32 cellular contexts compared by ENCODE assay signal in the genomic region with DNA sequence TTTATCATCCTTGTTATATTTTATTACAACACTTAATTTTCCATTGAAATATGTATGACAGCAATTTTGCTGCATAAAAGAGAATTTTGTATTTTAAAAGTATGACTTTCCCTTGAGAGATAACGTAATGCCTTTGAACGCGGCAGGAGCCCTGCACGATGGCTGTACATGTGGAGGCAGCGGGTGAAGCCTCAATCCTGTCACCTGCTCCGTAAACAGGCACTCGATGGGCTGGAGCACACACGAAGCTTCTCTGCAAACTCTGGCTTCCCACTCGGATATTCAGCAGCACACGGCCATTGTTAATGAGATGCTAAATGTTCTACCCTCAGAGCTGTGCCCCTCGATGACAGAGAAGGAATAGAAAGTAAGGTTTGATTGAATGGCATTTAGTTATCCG.
"Had no signal": no experiment of that assay in that cellular context is flagged by ENCODE, and none has a peak within 500 bp of the region (broad histone marks: within the 10 kb centered on the region; RNA-seq: fewer than 3 reads in every experiment).

No MANE protein-coding gene starts in this region.

- H3K9me3 Mint-ChIP-seq: activated CD8-positive, alpha-beta T cell treated with anti-CD3 and anti-CD28 coated beads for 36 hours; activated naive CD4-positive, alpha-beta T cell treated with anti-CD3 and anti-CD28 coated beads, Interleukin-2, amount 10 ng/mL, durations not matched to agents 7 days and 5 days; activated naive CD4-positive, alpha-beta T cell treated with anti-CD3 and anti-CD28 coated beads, Interleukin-2, amount 50 U/mL, for 72 hours; activated naive CD8-positive, alpha-beta T cell treated with anti-CD3 and anti-CD28 coated beads, Interleukin-2, amount 10 ng/mL, durations not matched to agents 7 days and 5 days; T-helper 2 cell treated with Interferon-gamma antibody and Interleukin-4, amounts not matched to agents 5 μg/mL and 100 μg/mL, for 36 hours had no signal

- H3K27me3 ChIP-seq: ascending aorta had no signal

- H3K9me3 ChIP-seq: ascending aorta, breast epithelium, esophagus squamous epithelium, gastroesophageal sphincter had no signal

- H3K27ac Mint-ChIP-seq: activated B cell treated with CpG ODN at 0.5 μM for 24 hours; activated CD8-positive, alpha-beta T cell treated with anti-CD3 and anti-CD28 coated beads for 36 hours; activated naive CD4-positive, alpha-beta T cell treated with anti-CD3 and anti-CD28 coated beads, Interleukin-2, amount 10 ng/mL, durations not matched to agents 7 days and 5 days; activated naive CD4-positive, alpha-beta T cell treated with anti-CD3 and anti-CD28 coated beads, Interleukin-2, amount 50 U/mL, for 72 hours; activated naive CD8-positive, alpha-beta T cell treated with anti-CD3 and anti-CD28 coated beads, Interleukin-2, amount 10 ng/mL, durations not matched to agents 7 days and 5 days; activated T-cell treated with anti-CD3 and anti-CD28 coated beads, Interleukin-2, amount 50 U/mL, for 24 hours; activated T-cell treated with anti-CD3 and anti-CD28 coated beads, Interleukin-2, amount 50 U/mL, for 72 hours; brain; T-helper 17 cell; T-helper 2 cell treated with Interferon-gamma antibody and Interleukin-4, amounts not matched to agents 5 μg/mL and 100 μg/mL, for 36 hours had no signal

- H3K36me3 ChIP-seq: ascending aorta, breast epithelium, cardiac muscle cell, esophagus squamous epithelium, gastroesophageal sphincter, heart right ventricle, WERI-Rb-1 had no signal

- ATAC-seq: activated CD4-positive, CD25-positive, alpha-beta regulatory T cell treated with anti-CD3 and anti-CD28 coated beads, Interleukin-2, amount 50 U/mL, for 24 hours; activated CD8-positive, alpha-beta T cell treated with anti-CD3 and anti-CD28 coated beads for 36 hours; activated naive CD4-positive, alpha-beta T cell treated with anti-CD3 and anti-CD28 coated beads, Interleukin-2, amount 50 U/mL, for 72 hours; activated T-cell treated with anti-CD3 and anti-CD28 coated beads, Interleukin-2, amount 50 U/mL, for 72 hours; gastroesophageal sphincter; T-helper 17 cell had no signal

- H3K36me3 Mint-ChIP-seq: activated naive CD4-positive, alpha-beta T cell treated with anti-CD3 and anti-CD28 coated beads, Interleukin-2, amount 10 ng/mL, durations not matched to agents 7 days and 5 days; activated naive CD4-positive, alpha-beta T cell treated with anti-CD3 and anti-CD28 coated beads, Interleukin-2, amount 50 U/mL, for 72 hours; activated naive CD8-positive, alpha-beta T cell treated with anti-CD3 and anti-CD28 coated beads, Interleukin-2, amount 10 ng/mL, durations not matched to agents 7 days and 5 days; brain had no signal

- H3K4me1 ChIP-seq: ascending aorta, breast epithelium, esophagus squamous epithelium, gastroesophageal sphincter, heart right ventricle had no signal

- H3K27ac ChIP-seq: ascending aorta, breast epithelium, cardiac muscle cell, epithelial cell of prostate, esophagus squamous epithelium, gastroesophageal sphincter, heart right ventricle, WERI-Rb-1 had no signal

- DNase-seq: activated B cell treated with CpG ODN at 0.5 μM for 24 hours; activated CD4-positive, alpha-beta T cell treated with anti-CD3 and anti-CD28 coated beads for 48 hours; activated CD4-positive, alpha-beta T cell treated with anti-CD3 and anti-CD28 coated beads, Interleukin-2, amount 50 U/mL, for 1 hour; activated CD4-positive, alpha-beta T cell treated with anti-CD3 and anti-CD28 coated beads, Interleukin-2, amount 50 U/mL, for 48 hours; activated CD8-positive, alpha-beta memory T cell treated with anti-CD3 and anti-CD28 coated beads, Interleukin-2, amount 50 U/mL, for 4 hours; activated CD8-positive, alpha-beta T cell treated with anti-CD3 and anti-CD28 coated beads for 36 hours; activated gamma-delta T cell; activated naive CD4-positive, alpha-beta T cell; activated naive CD4-positive, alpha-beta T cell treated with anti-CD3 and anti-CD28 coated beads, Interleukin-2, amount 10 ng/mL, durations not matched to agents 7 days and 5 days; activated naive CD8-positive, alpha-beta T cell treated with anti-CD3 and anti-CD28 coated beads, Interleukin-2, amount 10 ng/mL, durations not matched to agents 7 days and 5 days; activated T-cell treated with anti-CD3 and anti-CD28 coated beads for 4 hours; activated T-cell treated with anti-CD3 and anti-CD28 coated beads, Interleukin-2, amount 50 U/mL, for 24 hours; activated T-cell treated with anti-CD3 and anti-CD28 coated beads, Interleukin-2, amount 50 U/mL, for 72 hours; central memory CD4-positive, alpha-beta T cell; cerebellar nuclear complex; effector CD8-positive, alpha-beta T cell; esophagus squamous epithelium; foreskin melanocyte; heart right ventricle; T-helper 1 cell; T-helper 17 cell; T1000; WERI-Rb-1 had no signal

- H3K4me3 Mint-ChIP-seq: activated B cell treated with CpG ODN at 0.5 μM for 24 hours; activated CD8-positive, alpha-beta T cell treated with anti-CD3 and anti-CD28 coated beads for 36 hours; activated naive CD4-positive, alpha-beta T cell treated with anti-CD3 and anti-CD28 coated beads, Interleukin-2, amount 10 ng/mL, durations not matched to agents 7 days and 5 days; activated naive CD8-positive, alpha-beta T cell treated with anti-CD3 and anti-CD28 coated beads, Interleukin-2, amount 10 ng/mL, durations not matched to agents 7 days and 5 days; activated T-cell treated with anti-CD3 and anti-CD28 coated beads, Interleukin-2, amount 50 U/mL, for 24 hours; activated T-cell treated with anti-CD3 and anti-CD28 coated beads, Interleukin-2, amount 50 U/mL, for 72 hours; brain; T-helper 17 cell; T-helper 2 cell treated with Interferon-gamma antibody and Interleukin-4, amounts not matched to agents 5 μg/mL and 100 μg/mL, for 36 hours had no signal

- H3K4me1 Mint-ChIP-seq: activated B cell treated with CpG ODN at 0.5 μM for 24 hours; activated naive CD4-positive, alpha-beta T cell treated with anti-CD3 and anti-CD28 coated beads, Interleukin-2, amount 10 ng/mL, durations not matched to agents 7 days and 5 days; brain had no signal

- H3K4me3 ChIP-seq: ascending aorta, breast epithelium, cardiac muscle cell, esophagus squamous epithelium, gastroesophageal sphincter, heart right ventricle had no signal
